14 cellular contexts compared by ENCODE assay signal in the genomic region with DNA sequence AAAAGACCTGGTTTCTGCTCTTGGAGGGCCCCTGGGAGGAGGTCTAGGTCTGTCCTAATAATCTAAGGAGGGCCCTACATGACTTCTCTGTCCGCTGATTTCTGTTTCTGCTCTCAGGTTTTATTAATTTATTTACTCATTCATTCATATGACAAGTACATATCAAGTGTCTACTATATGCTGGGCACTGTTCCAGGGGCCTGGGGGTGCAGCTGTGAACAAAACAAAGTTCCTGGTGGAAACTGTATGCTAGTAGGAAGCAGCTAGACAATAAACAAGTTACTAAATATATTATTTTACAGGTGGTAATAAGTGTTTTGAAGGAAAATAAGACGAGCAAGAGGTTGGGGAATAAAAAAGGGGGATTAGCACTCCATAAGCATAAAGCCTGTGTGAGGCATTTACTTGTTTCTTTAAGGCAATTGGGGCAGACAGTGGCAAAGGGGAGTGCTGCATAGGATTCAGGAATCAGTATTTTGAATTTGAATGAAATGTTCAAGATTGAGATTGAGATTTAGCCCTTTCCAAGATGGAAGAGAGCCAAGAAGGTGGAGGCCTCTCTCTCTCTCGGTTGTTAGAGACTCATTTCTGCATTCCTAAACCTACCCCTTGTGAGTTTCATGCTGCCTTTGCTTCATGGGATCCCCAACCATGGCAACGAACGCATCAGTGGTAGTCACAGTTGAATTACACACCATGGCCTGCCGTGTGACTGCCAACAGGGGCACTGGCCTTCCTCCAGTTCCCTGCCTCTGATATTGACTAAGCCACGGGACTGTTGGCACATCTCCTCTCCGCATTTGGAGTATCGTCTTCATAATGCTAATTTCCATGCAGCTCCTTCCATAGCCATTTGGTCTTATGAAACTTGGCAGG.
DNase-seq lines count a peak whose midpoint lies in the region; ATAC-seq and TF ChIP-seq lines count a peak whose summit lies in the region.
"Had no signal": no experiment of that assay in that cellular context is flagged by ENCODE, and none has a peak within 500 bp of the region (broad histone marks: within the 10 kb centered on the region; RNA-seq: fewer than 3 reads in every experiment).

No MANE protein-coding gene starts in this region.

- no peak overlapping the region for H3K27ac ChIP-seq in parathyroid adenoma
- H3K27ac ChIP-seq: 22Rv1, KMS-11, tibial artery had no signal

- no peaks in the 10 kb centered on the region for H3K4me1 ChIP-seq in parathyroid adenoma
- H3K4me1 ChIP-seq: tibial artery had no signal

- H3K9ac ChIP-seq in parathyroid adenoma: no peak overlapping the region
- H3K9ac ChIP-seq: KMS-11 had no signal

- DNase-seq in NCI-H1436 (lab: John Stamatoyannopoulos, UW) (peak; percentile 1), NCI-H1436 treated with DMSO at 0.1 percent for 48 hours (lab: John Stamatoyannopoulos, UW) (no peak), NCI-H2107 (lab: John Stamatoyannopoulos, UW) (peak; percentile 68), astrocyte of the hippocampus (ENCODE audit: low read depth, low spot score) (peak; percentile 42), foreskin fibroblast (no peak)
- DNase-seq: activated CD8-positive, alpha-beta T cell treated with anti-CD3 and anti-CD28 coated beads for 36 hours; activated naive CD4-positive, alpha-beta T cell; small intestine; tibial artery had no signal

- H2AFZ ChIP-seq in parathyroid adenoma: peak overlapping the region; percentile 30

- TF ChIP-seq CTCF in parathyroid adenoma (IDR thresholded peaks at IDR 0.05): no peak
- no peak for TF ChIP-seq CTCF in foreskin fibroblast (IDR thresholded peaks at IDR 0.05; ENCODE audit: low read depth, low read length)

- H3K4me2 ChIP-seq in parathyroid adenoma (ENCODE audit: low read length): no peak overlapping the region
- H3K4me2 ChIP-seq: KMS-11 had no signal

- H3K27me3 ChIP-seq in parathyroid adenoma (ENCODE audit: control insufficient read depth, insufficient read depth, low read length): no peaks in the 10 kb centered on the region

- ATAC-seq in GM21367 (IDR thresholded peaks at IDR 0.05; ENCODE audit: unreplicated experiment) (no peak), GM18498 (IDR thresholded peaks at IDR 0.05; ENCODE audit: unreplicated experiment) (no peak)
- ATAC-seq: activated CD8-positive, alpha-beta T cell treated with anti-CD3 and anti-CD28 coated beads for 36 hours had no signal

- no peaks in the 10 kb centered on the region for H3K9me3 ChIP-seq in parathyroid adenoma (ENCODE audit: control insufficient read depth, low read length)
- H3K9me3 ChIP-seq: tibial artery had no signal

- no peaks in the 10 kb centered on the region for H3K79me2 ChIP-seq in parathyroid adenoma

- no peaks in the 10 kb centered on the region for H3K36me3 ChIP-seq in parathyroid adenoma (ENCODE audit: control insufficient read depth, insufficient read depth, low read length)
- H3K36me3 ChIP-seq: tibial artery had no signal

- H3K4me3 ChIP-seq in parathyroid adenoma (ENCODE audit: low read depth, low read length) (no peak overlapping the region), foreskin fibroblast (ENCODE audit: low read depth in 1 of 2, low read length in 2 of 2) (no peak overlapping the region)
- H3K4me3 ChIP-seq: tibial artery had no signal

Comparison
In these comparisons a context has a peak if more than half of its experiments do, and no peak if none do; other contexts are left out.
1. DNase-seq: peak in NCI-H1436 (single experiment), NCI-H2107 (single experiment) and astrocyte of the hippocampus (single experiment); none in NCI-H1436 treated with DMSO at 0.1 percent for 48 hours (single experiment) and foreskin fibroblast (0 of 2).